ENCODE assay signal across 37 cellular contexts in the genomic region with DNA sequence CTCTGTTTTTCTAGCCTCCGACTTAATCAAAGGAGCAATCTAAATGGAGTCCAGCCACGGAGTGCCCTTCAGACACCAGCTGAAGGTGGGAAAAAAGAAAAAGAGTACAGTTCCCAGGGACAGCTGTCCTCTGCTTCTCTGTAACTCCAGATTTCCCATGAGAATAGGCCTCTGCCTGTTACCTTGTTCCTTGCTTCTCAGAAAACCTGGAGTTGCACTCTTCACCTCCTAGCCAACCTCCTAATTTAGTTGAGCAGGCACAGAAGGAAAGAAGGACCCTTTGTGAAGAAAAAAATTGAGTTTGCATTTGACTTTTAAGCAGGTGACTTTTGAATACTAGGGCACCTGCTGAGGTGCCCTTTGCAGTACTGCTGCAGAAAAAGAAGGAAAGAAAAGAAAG. TPM values are rescaled to one million over a fixed set of nuclear protein-coding genes. Genes with fewer than 3 reads are reported as not detected.
"Had no signal": no experiment of that assay in that cellular context is flagged by ENCODE, and none has a peak within 500 bp of the region (broad histone marks: within the 10 kb centered on the region; RNA-seq: fewer than 3 reads in every experiment).

No MANE protein-coding gene starts in this region.

- H3K9me3 ChIP-seq: adrenal gland, ascending aorta, breast epithelium, colonic mucosa, esophagus squamous epithelium, gastroesophageal sphincter had no signal

- H3K27ac Mint-ChIP-seq: activated CD4-positive, alpha-beta memory T cell treated with anti-CD3 and anti-CD28 coated beads for 36 hours; activated CD4-positive, alpha-beta T cell treated with anti-CD3 and anti-CD28 coated beads for 36 hours; activated CD4-positive, alpha-beta T cell treated with anti-CD3 and anti-CD28 coated beads, Interleukin-2, amount 10 ng/mL, durations not matched to agents 24 days and 14 days; activated CD8-positive, alpha-beta memory T cell treated with anti-CD3 and anti-CD28 coated beads, Interleukin-2, amount 10 ng/mL, durations not matched to agents 7 days and 5 days; activated CD8-positive, alpha-beta T cell treated with anti-CD3 and anti-CD28 coated beads, Interleukin-2, amount 10 ng/mL, durations not matched to agents 7 days and 5 days; activated naive CD4-positive, alpha-beta T cell treated with anti-CD3 and anti-CD28 coated beads, Interleukin-2, amount 10 ng/mL, durations not matched to agents 7 days and 5 days; activated naive CD8-positive, alpha-beta T cell treated with anti-CD3 and anti-CD28 coated beads for 36 hours; activated naive CD8-positive, alpha-beta T cell treated with anti-CD3 and anti-CD28 coated beads, Interleukin-2, amount 50 U/mL, for 24 hours; activated T-cell treated with anti-CD3 and anti-CD28 coated beads, Interleukin-2, amount 50 U/mL, for 72 hours; brain had no signal

- H3K4me3 Mint-ChIP-seq: activated CD4-positive, alpha-beta memory T cell treated with anti-CD3 and anti-CD28 coated beads for 36 hours; activated CD4-positive, alpha-beta T cell treated with anti-CD3 and anti-CD28 coated beads for 36 hours; activated CD4-positive, alpha-beta T cell treated with anti-CD3 and anti-CD28 coated beads, Interleukin-2, amount 10 ng/mL, durations not matched to agents 24 days and 14 days; activated CD8-positive, alpha-beta memory T cell treated with anti-CD3 and anti-CD28 coated beads, Interleukin-2, amount 10 ng/mL, durations not matched to agents 7 days and 5 days; activated CD8-positive, alpha-beta T cell treated with anti-CD3 and anti-CD28 coated beads, Interleukin-2, amount 10 ng/mL, durations not matched to agents 7 days and 5 days; activated naive CD4-positive, alpha-beta T cell treated with anti-CD3 and anti-CD28 coated beads, Interleukin-2, amount 10 ng/mL, durations not matched to agents 7 days and 5 days; activated naive CD8-positive, alpha-beta T cell treated with anti-CD3 and anti-CD28 coated beads for 36 hours; activated naive CD8-positive, alpha-beta T cell treated with anti-CD3 and anti-CD28 coated beads, Interleukin-2, amount 50 U/mL, for 24 hours; activated T-cell treated with anti-CD3 and anti-CD28 coated beads, Interleukin-2, amount 50 U/mL, for 72 hours had no signal

- H3K36me3 ChIP-seq: adrenal gland, ascending aorta, breast epithelium, cardiac muscle cell, colonic mucosa, esophagus squamous epithelium, gastroesophageal sphincter had no signal

- H3K27ac ChIP-seq: adrenal gland, ascending aorta, breast epithelium, cardiac muscle cell, colonic mucosa, epithelial cell of prostate, esophagus squamous epithelium, gastroesophageal sphincter had no signal

- H3K9me3 Mint-ChIP-seq: activated naive CD4-positive, alpha-beta T cell treated with anti-CD3 and anti-CD28 coated beads, Interleukin-2, amount 10 ng/mL, durations not matched to agents 7 days and 5 days; activated naive CD8-positive, alpha-beta T cell treated with anti-CD3 and anti-CD28 coated beads, Interleukin-2, amount 50 U/mL, for 24 hours had no signal

- DNase-seq: activated CD4-positive, alpha-beta memory T cell treated with anti-CD3 and anti-CD28 coated beads for 36 hours; activated CD4-positive, alpha-beta T cell treated with anti-CD3 and anti-CD28 coated beads for 36 hours; activated CD4-positive, alpha-beta T cell treated with anti-CD3 and anti-CD28 coated beads, Interleukin-2, amount 10 ng/mL, durations not matched to agents 24 days and 14 days; activated CD4-positive, CD25-positive, alpha-beta regulatory T cell; activated CD4-positive, CD25-positive, alpha-beta regulatory T cell treated with anti-CD3 and anti-CD28 coated beads, Interleukin-2, amount 50 U/mL, for 72 hours; activated CD8-positive, alpha-beta memory T cell treated with anti-CD3 and anti-CD28 coated beads, Interleukin-2, amount 10 ng/mL, durations not matched to agents 7 days and 5 days; activated CD8-positive, alpha-beta memory T cell treated with anti-CD3 and anti-CD28 coated beads, Interleukin-2, amount 50 U/mL, for 4 hours; activated CD8-positive, alpha-beta T cell treated with anti-CD3 and anti-CD28 coated beads, Interleukin-2, amount 10 ng/mL, durations not matched to agents 7 days and 5 days; activated gamma-delta T cell; activated naive CD4-positive, alpha-beta T cell; activated naive CD4-positive, alpha-beta T cell treated with anti-CD3 and anti-CD28 coated beads, Interleukin-2, amount 10 ng/mL, durations not matched to agents 7 days and 5 days; activated naive CD8-positive, alpha-beta T cell treated with anti-CD3 and anti-CD28 coated beads for 36 hours; activated naive CD8-positive, alpha-beta T cell treated with anti-CD3 and anti-CD28 coated beads, Interleukin-2, amount 50 U/mL, for 24 hours; activated T-cell treated with anti-CD3 and anti-CD28 coated beads, Interleukin-2, amount 50 U/mL, for 1 hour; activated T-cell treated with anti-CD3 and anti-CD28 coated beads, Interleukin-2, amount 50 U/mL, for 72 hours; adrenal gland; amygdala; central memory CD4-positive, alpha-beta T cell; cerebellar nuclear complex; colonic mucosa; effector CD8-positive, alpha-beta T cell; esophagus squamous epithelium; foreskin melanocyte; T-helper 2 cell had no signal

- H3K36me3 Mint-ChIP-seq: activated CD8-positive, alpha-beta memory T cell treated with anti-CD3 and anti-CD28 coated beads, Interleukin-2, amount 10 ng/mL, durations not matched to agents 7 days and 5 days; activated naive CD8-positive, alpha-beta T cell treated with anti-CD3 and anti-CD28 coated beads for 36 hours; brain had no signal

- H3K4me1 ChIP-seq: colonic mucosa had no signal

- H3K4me3 ChIP-seq: adrenal gland, ascending aorta, breast epithelium, cardiac muscle cell, colonic mucosa, esophagus squamous epithelium, gastroesophageal sphincter had no signal

RNA-seq across cellular contexts. Expression of a gene that starts 8.3 kb away (rescaled TPM):
- total RNA-seq: activated CD4-positive, alpha-beta memory T cell treated with anti-CD3 and anti-CD28 coated beads for 36 hours; activated CD4-positive, alpha-beta T cell treated with anti-CD3 and anti-CD28 coated beads for 36 hours; activated CD4-positive, alpha-beta T cell treated with anti-CD3 and anti-CD28 coated beads, Interleukin-2, amount 10 ng/mL, durations not matched to agents 24 days and 14 days; activated CD8-positive, alpha-beta memory T cell treated with anti-CD3 and anti-CD28 coated beads for 36 hours; activated CD8-positive, alpha-beta memory T cell treated with anti-CD3 and anti-CD28 coated beads, Interleukin-2, amount 10 ng/mL, durations not matched to agents 7 days and 5 days; activated CD8-positive, alpha-beta T cell treated with anti-CD3 and anti-CD28 coated beads, Interleukin-2, amount 10 ng/mL, durations not matched to agents 7 days and 5 days; activated naive CD8-positive, alpha-beta T cell treated with anti-CD3 and anti-CD28 coated beads for 36 hours; activated T-cell treated with anti-CD3 and anti-CD28 coated beads, Interleukin-2, amount 50 U/mL, for 72 hours; adrenal gland; ascending aorta; breast epithelium; cardiac muscle cell; colonic mucosa; dermis microvascular lymphatic vessel endothelial cell; endothelial cell of umbilical vein; esophagus squamous epithelium; fibroblast of lung; fibroblast of villous mesenchyme; gastroesophageal sphincter; glomerular endothelial cell; T-helper 1 cell treated with Interleukin-12 subunit alpha and Interleukin-12 subunit beta and Interleukin-4 antibody, amounts not matched to agents 30 ng/mL and 1 ng/mL, for 36 hours had no signal
